22 cellular contexts compared by ENCODE assay signal in genomic region chr1:105317976-105318375, GRCh38.
DNase-seq lines count a peak whose midpoint lies in the region; ATAC-seq, FAIRE-seq and TF ChIP-seq lines count a peak whose summit lies in the region.
"Had no signal": no experiment of that assay in that cellular context is flagged by ENCODE, and none has a peak within 500 bp of the region (broad histone marks: within the 10 kb centered on the region; RNA-seq: fewer than 3 reads in every experiment).

No MANE protein-coding gene starts in this region.

- H3K4me1 ChIP-seq in BE2C (peaks cover 12% of the 10 kb centered on the region), IMR-90 (ENCODE audit: control insufficient read depth, insufficient read depth, low read length) (no peaks in the 10 kb centered on the region)
- H3K4me1 ChIP-seq: BLaER1, Caco-2, HAP-1 had no signal

- no peak overlapping the region for H2AK9ac ChIP-seq in IMR-90 (replicated peaks; ENCODE audit: low read depth, low read length, poor library complexity)

- no peak overlapping the region for H4K8ac ChIP-seq in IMR-90 (ENCODE audit: low read depth in 2 of 2, low read length in 2 of 2)

- H2BK120ac ChIP-seq in IMR-90 (ENCODE audit: low read depth, low read length) = no peak overlapping the region

- BruUV-seq in IMR-90 (replicated peaks; lab: Mats Ljungman, UMichigan) = no TSS peak

- H2BK15ac ChIP-seq in IMR-90 (ENCODE audit: low read depth, low read length) = no peak overlapping the region

- intact Hi-C loops in IMR-90 (cut with micrococcal nuclease) = no loop called here

- CTCF ChIA-PET in IMR-90 (lab: Yijun Ruan, JAX) = no interaction called here

- H3K9me3 ChIP-seq in BE2C (no peaks in the 10 kb centered on the region; the same call in 1 of the 2 replicates), IMR-90 (ENCODE audit: control insufficient read depth, insufficient read depth, low read length) (peaks cover 3% of the 10 kb centered on the region; the same call in 1 of the 2 replicates)
- H3K9me3 ChIP-seq: Caco-2, HAP-1 had no signal

- no peak overlapping the region for H2AK5ac ChIP-seq in IMR-90 (ENCODE audit: low read depth, low read length)

- H3K4ac ChIP-seq in IMR-90 (ENCODE audit: low read depth, low read length) = no peak overlapping the region

- no peak overlapping the region for H3K4me2 ChIP-seq in IMR-90 (ENCODE audit: low read depth, low read length)
- H3K4me2 ChIP-seq: BLaER1 had no signal

- no peak overlapping the region for H3K14ac ChIP-seq in IMR-90 (replicated peaks; ENCODE audit: low read depth, low read length)

- WGBS in IMR-90 (ENCODE audit: extremely low coverage in 2 of 2, insufficient read length in 1 of 2), 2 experiments = no CpG with 5 or more reads among the region's 3 CpGs

- H4K20me1 ChIP-seq in IMR-90 (ENCODE audit: insufficient read depth, low read length) = no peaks in the 10 kb centered on the region
- H4K20me1 ChIP-seq: BLaER1 had no signal

- H3K4me3 ChIP-seq in BE2C (ENCODE audit: low read depth, low read length) (peak overlapping the region; percentile 29), IMR-90 (ENCODE audit: insufficient read depth, low read depth, low read length) (no peak overlapping the region)
- H3K4me3 ChIP-seq: BLaER1, GM12878, HAP-1 had no signal

- no peak overlapping the region for H3K9ac ChIP-seq in IMR-90 (ENCODE audit: low read depth, low read length)
- H3K9ac ChIP-seq: BLaER1 had no signal

- no peaks in the 10 kb centered on the region for H3K27me3 ChIP-seq in BE2C
- no peaks in the 10 kb centered on the region for H3K27me3 ChIP-seq in IMR-90 (ENCODE audit: control insufficient read depth, insufficient read depth, low read length)
- H3K27me3 ChIP-seq: BLaER1 had no signal

- DNase-seq in BE2C (no peak), IMR-90 (no peak), SK-N-DZ (ENCODE audit: low spot score) (peak; percentile 81), HuH-7 (ENCODE audit: low spot score) (no peak), SW480 (ENCODE audit: low spot score) (no peak), NCI-H128 (lab: John Stamatoyannopoulos, UW; ENCODE audit: unreplicated experiment) (no peak)
- DNase-seq: Caco-2; CD4-positive, CD25-positive, alpha-beta regulatory T cell; CD8-positive, alpha-beta T cell; DMS153; DND-41; GDM1; GOT3; HFFc6 had no signal

- H3K56ac ChIP-seq in IMR-90 (ENCODE audit: extremely low read depth, insufficient read depth, low read length) = no peak overlapping the region

- no peak overlapping the region for H2BK20ac ChIP-seq in IMR-90 (ENCODE audit: low read depth, low read length)

- H3K36me3 ChIP-seq in BE2C (no peaks in the 10 kb centered on the region), IMR-90 (ENCODE audit: control insufficient read depth, insufficient read depth, low read length) (no peaks in the 10 kb centered on the region)
- H3K36me3 ChIP-seq: BLaER1, HAP-1 had no signal

- POLR2A ChIA-PET in IMR-90 (lab: Charles Lee; ENCODE audit: unreplicated experiment) = no interaction called here

- no peak for TF ChIP-seq POLR2A in IMR-90 (IDR thresholded peaks at IDR 0.05; ENCODE audit: low read depth, low read length)

- no peaks in the 10 kb centered on the region for H3K79me1 ChIP-seq in IMR-90 (ENCODE audit: low read depth in 1 of 2, low read length in 2 of 2)

- H4K91ac ChIP-seq in IMR-90 (ENCODE audit: insufficient read depth, low read depth, low read length) = no peak overlapping the region

- ATAC-seq in IMR-90 (ENCODE audit: low read depth) (no peak), HG03039 (IDR thresholded peaks at IDR 0.05; ENCODE audit: unreplicated experiment) (no peak)
- ATAC-seq: CD8-positive, alpha-beta T cell; GM12878 had no signal

- TF ChIP-seq CTCF in BE2C (IDR thresholded peaks at IDR 0.05; ENCODE audit: low read depth, low read length) (no peak), IMR-90 (conservative IDR thresholded peaks at IDR 0.05; ENCODE audit: low read depth, low read length) (no peak)

- H2BK5ac ChIP-seq in IMR-90 (ENCODE audit: low read depth, low read length, poor library complexity, severe bottlenecking) = no peak overlapping the region

- H4K5ac ChIP-seq in IMR-90 (ENCODE audit: low read depth, low read length) = no peak overlapping the region

- peak; percentile 100 for FAIRE-seq in endometrium (lab: Jason Lieb, UNC)
- FAIRE-seq: GM12878, GM18507, H54 had no signal

- no peak overlapping the region for H3K18ac ChIP-seq in IMR-90 (ENCODE audit: low read depth, low read length)

- dilution Hi-C loops in IMR-90 (cut with HindIII; ENCODE audit: low sequenced_read_pairs, unreplicated experiment) = no loop called here

- in situ Hi-C loops in IMR-90 (cut with MboI; ENCODE audit: low sequenced_read_pairs) = no loop called here

- TF ChIP-seq RAD21 in IMR-90 (IDR thresholded peaks at IDR 0.05; ENCODE audit: low read length) = no peak

- no peaks in the 10 kb centered on the region for H3K9me1 ChIP-seq in IMR-90 (ENCODE audit: insufficient read depth, low read length)

- H3K23ac ChIP-seq in IMR-90 (ENCODE audit: low read depth, low read length) = no peak overlapping the region

- H3K27ac ChIP-seq in IMR-90 (ENCODE audit: insufficient read depth, low read length) = no peak overlapping the region
- H3K27ac ChIP-seq: BLaER1, C4-2B had no signal

- no peak overlapping the region for H2AFZ ChIP-seq in IMR-90 (replicated peaks; ENCODE audit: low read length, poor library complexity)

TF ChIP-seq in IMR-90, 13 proteins besides CTCF, POLR2A, EP300 and RAD21:
- TF ChIP-seq RFX5 (IDR thresholded peaks at IDR 0.05; ENCODE audit: low read depth, low read length) (no peak), MAFK (IDR thresholded peaks at IDR 0.05; ENCODE audit: low read depth, low read length) (no peak), NFE2L2 (IDR thresholded peaks at IDR 0.05; ENCODE audit: low read depth, low read length) (no peak), FOS (IDR thresholded peaks at IDR 0.05; ENCODE audit: low read depth, low read length) (no peak), MAZ (IDR thresholded peaks at IDR 0.05; ENCODE audit: borderline replicate concordance, low read depth, low read length) (no peak), CEBPB (IDR thresholded peaks at IDR 0.05; ENCODE audit: low read depth, low read length) (0 out of 2 replicates have a peak, but pooled peaks have one; percentile 12)
TF ChIP-seq in IMR-90: peak in this region for 1.
